12 cellular contexts compared by ENCODE assay signal in the genomic region with DNA sequence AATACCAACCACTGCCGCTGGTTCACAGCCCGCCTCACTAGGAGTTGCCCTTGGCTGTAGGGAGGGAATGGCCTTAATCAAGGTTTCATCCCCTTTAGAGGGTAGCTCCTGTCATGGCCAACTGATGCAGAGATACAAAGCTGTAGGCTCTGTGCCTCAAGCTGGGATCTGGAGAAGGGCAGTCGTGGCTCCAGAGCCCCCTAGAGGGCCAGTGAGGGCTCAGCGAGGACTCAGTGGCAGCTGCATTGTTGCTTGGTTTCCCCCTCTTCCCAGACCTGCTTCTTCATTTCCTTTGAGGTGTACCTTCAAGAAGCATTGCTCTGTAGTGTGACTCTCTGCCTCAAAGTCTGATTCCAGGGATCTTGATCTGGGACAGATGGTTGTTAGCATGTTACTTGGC.
DNase-seq lines count a peak whose midpoint lies in the region; ATAC-seq and TF ChIP-seq lines count a peak whose summit lies in the region.
"Had no signal": no experiment of that assay in that cellular context is flagged by ENCODE, and none has a peak within 500 bp of the region (broad histone marks: within the 10 kb centered on the region; RNA-seq: fewer than 3 reads in every experiment).

No MANE protein-coding gene starts in this region.

- no peaks in the 10 kb centered on the region for H4K20me1 ChIP-seq in OCI-LY3 (ENCODE audit: insufficient read depth, low read length)

- H3K4me1 ChIP-seq in OCI-LY3 (ENCODE audit: low read length), result peaks cover 31% of the 10 kb centered on the region
- H3K4me1 ChIP-seq: Caco-2 had no signal

- H3K9me3 ChIP-seq in OCI-LY3 (ENCODE audit: insufficient read depth, low read length), result peaks cover 11% of the 10 kb centered on the region; the same call in 1 of the 2 replicates
- 0 out of 2 replicates have a peak, but pooled peaks cover 1% of the 10 kb centered on the region for H3K9me3 ChIP-seq in MG63
- H3K9me3 ChIP-seq: Caco-2 had no signal

- H3K27me3 Mint-ChIP-seq in activated CD8-positive, alpha-beta memory T cell treated with anti-CD3 and anti-CD28 coated beads, Interleukin-2, amount 10 ng/mL, durations not matched to agents 7 days and 5 days, result peaks cover 48% of the 10 kb centered on the region

- H3K9me3 Mint-ChIP-seq in activated CD8-positive, alpha-beta memory T cell treated with anti-CD3 and anti-CD28 coated beads, Interleukin-2, amount 10 ng/mL, durations not matched to agents 7 days and 5 days (ENCODE audit: low read depth), result no peaks in the 10 kb centered on the region

- TF ChIP-seq CTCF in AG10803 (conservative IDR thresholded peaks at IDR 0.05; ENCODE audit: low read length) (0 out of 2 replicates have a peak, but pooled peaks have one; percentile 1), GM12872 (IDR thresholded peaks at IDR 0.05; ENCODE audit: insufficient read depth, low read depth, low read length) (peak; percentile 71), OCI-LY3 (IDR thresholded peaks at IDR 0.05; ENCODE audit: low read depth, low read length) (peak; percentile 37), epithelial cell of proximal tubule (conservative IDR thresholded peaks at IDR 0.05; ENCODE audit: low read depth, low read length) (peak; percentile 35)

- H3K36me3 ChIP-seq in OCI-LY3 (replicated peaks; ENCODE audit: low read depth, low read length) (no peaks in the 10 kb centered on the region), MG63 (no peaks in the 10 kb centered on the region)

- H2AFZ ChIP-seq in OCI-LY3 (ENCODE audit: low read depth, low read length), result no peak overlapping the region

- H3K4me3 ChIP-seq in AG10803 (ENCODE audit: low read length), result no peak overlapping the region
- H3K4me3 ChIP-seq in OCI-LY3 (ENCODE audit: low read length), result no peak overlapping the region
- no peak overlapping the region for H3K4me3 ChIP-seq in epithelial cell of proximal tubule (ENCODE audit: low read depth, low read length)
- no peak overlapping the region for H3K4me3 ChIP-seq in MG63

- H3K9ac ChIP-seq in OCI-LY3 (ENCODE audit: low read length), result no peak overlapping the region

- H3K27ac Mint-ChIP-seq in activated CD8-positive, alpha-beta memory T cell treated with anti-CD3 and anti-CD28 coated beads, Interleukin-2, amount 10 ng/mL, durations not matched to agents 7 days and 5 days, result no peak overlapping the region
- H3K27ac Mint-ChIP-seq: mesothelial cell of epicardium had no signal

- H3K4me2 ChIP-seq in OCI-LY3 (ENCODE audit: low read length), result no peak overlapping the region

- H3K36me3 Mint-ChIP-seq in activated CD8-positive, alpha-beta memory T cell treated with anti-CD3 and anti-CD28 coated beads, Interleukin-2, amount 10 ng/mL, durations not matched to agents 7 days and 5 days, result peaks cover 2% of the 10 kb centered on the region
- H3K36me3 Mint-ChIP-seq: mesothelial cell of epicardium had no signal

- no peak overlapping the region for H3K27ac ChIP-seq in OCI-LY3 (ENCODE audit: low read length)

- DNase-seq in AG10803 (ENCODE audit: low read depth), result no peak
- DNase-seq in epithelial cell of proximal tubule (ENCODE audit: low read depth), result no peak
- DNase-seq in activated CD8-positive, alpha-beta memory T cell treated with anti-CD3 and anti-CD28 coated beads, Interleukin-2, amount 10 ng/mL, durations not matched to agents 7 days and 5 days, result no peak
- DNase-seq in NCI-H345 (lab: John Stamatoyannopoulos, UW), result no peak
- DNase-seq in MG63, result no peak
- no peak for DNase-seq in NCI-H2196 (lab: John Stamatoyannopoulos, UW; ENCODE audit: unreplicated experiment)
- DNase-seq: activated T-cell treated with anti-CD3 and anti-CD28 coated beads, Interleukin-2, amount 50 U/mL, for 48 hours; Caco-2; MM.1S had no signal

- CTCF ChIA-PET in activated CD8-positive, alpha-beta memory T cell treated with anti-CD3 and anti-CD28 coated beads, Interleukin-2, amount 10 ng/mL, durations not matched to agents 7 days and 5 days (lab: Charles Lee), result interaction anchor here (1.1 kb wide), 1 partner anchor 9 kb away, joined by 3 read pairs; no protein-coding TSS in a partner anchor

- H3K4me3 Mint-ChIP-seq in activated CD8-positive, alpha-beta memory T cell treated with anti-CD3 and anti-CD28 coated beads, Interleukin-2, amount 10 ng/mL, durations not matched to agents 7 days and 5 days, result no peak overlapping the region
- H3K4me3 Mint-ChIP-seq: mesothelial cell of epicardium had no signal

- no peak for ATAC-seq in activated CD8-positive, alpha-beta memory T cell treated with anti-CD3 and anti-CD28 coated beads, Interleukin-2, amount 10 ng/mL, durations not matched to agents 7 days and 5 days

- H3K79me2 ChIP-seq in OCI-LY3 (ENCODE audit: low read length), result no peaks in the 10 kb centered on the region

- peaks cover 24% of the 10 kb centered on the region for H3K4me1 Mint-ChIP-seq in activated CD8-positive, alpha-beta memory T cell treated with anti-CD3 and anti-CD28 coated beads, Interleukin-2, amount 10 ng/mL, durations not matched to agents 7 days and 5 days

- peaks cover 44% of the 10 kb centered on the region for H3K27me3 ChIP-seq in OCI-LY3 (ENCODE audit: low read depth, low read length)
- no peaks in the 10 kb centered on the region for H3K27me3 ChIP-seq in MG63

Comparison
In these comparisons a context has a peak if more than half of its experiments do, and no peak if none do; other contexts are left out.
1. CTCF ChIP-seq: peak in every context shown above with its lines; median percentile 71 in GM12872; 37 in OCI-LY3; 35 in epithelial cell of proximal tubule; 1 in AG10803.